1 cellular context compared by ENCODE assay signal in genomic region chr22:36134167-36134566, GRCh38.
TF ChIP-seq lines count a peak whose summit lies in the region.

No MANE protein-coding gene starts in this region.

TF ChIP-seq in HEK293, 187 proteins besides CTCF, POLR2A, EP300 and RAD21 (continued from another document):
- no peak for TF ChIP-seq ZBTB26 (tag by site-specific recombination; optimal IDR thresholded peaks at IDR 0.05)
